In genomic region chr12:57430931-57431566, GRCh38 we compare ENCODE assay signal across 8 cellular contexts. TPM values are rescaled to one million over a fixed set of nuclear protein-coding genes. Genes with fewer than 3 reads are reported as not detected.
DNase-seq lines count a peak whose midpoint lies in the region; ATAC-seq and TF ChIP-seq lines count a peak whose summit lies in the region.

Gene R3HDM2 (minus strand): TSS chr12:57431043. CDS start chr12:57310428, 120,615 bp downstream.

- peak within 1 kb of the TSS; percentile 88 for H2AFZ ChIP-seq in KMS-11 (ENCODE audit: low read depth)

- ATAC-seq in GM21786 (IDR thresholded peaks at IDR 0.05; ENCODE audit: unreplicated experiment) (peak; percentile 95), Panc1 (peak; percentile 98)
- ATAC-seq in activated T-cell treated with anti-CD3 and anti-CD28 coated beads, Interleukin-2, amount 50 U/mL, for 4 hours = peak; percentile 94 to 97

- peaks cover 37% of the 10 kb centered on the region for H3K4me1 Mint-ChIP-seq in activated T-cell treated with anti-CD3 and anti-CD28 coated beads, Interleukin-2, amount 50 U/mL, for 4 hours (ENCODE audit: low read depth)

- CTCF ChIA-PET in Panc1 (lab: Charles Lee) = no interaction called here

- intact Hi-C loops in Panc1 (cut with micrococcal nuclease; ENCODE audit: unreplicated experiment) = no loop called here

- peaks cover 6% of the 10 kb centered on the region; the same call in 1 of the 2 replicates for H3K79me2 ChIP-seq in KMS-11 (ENCODE audit: insufficient read depth, low read depth)

- H3K27me3 Mint-ChIP-seq in activated T-cell treated with anti-CD3 and anti-CD28 coated beads, Interleukin-2, amount 50 U/mL, for 4 hours (ENCODE audit: low read depth) = no peaks in the 10 kb centered on the region

- no peaks in the 10 kb centered on the region for H4K20me1 ChIP-seq in KMS-11 (ENCODE audit: insufficient read depth)

- no peaks in the 10 kb centered on the region for H3K36me3 ChIP-seq in KMS-11 (ENCODE audit: insufficient read depth)
- no peaks in the 10 kb centered on the region for H3K36me3 ChIP-seq in Panc1 (ENCODE audit: control insufficient read depth, insufficient read depth, low read length)
- H3K36me3 ChIP-seq in esophagus (ENCODE audit: control insufficient read depth in 2 of 2, insufficient read depth in 2 of 2, low read length in 1 of 2) = no peaks in the 10 kb centered on the region
- no peaks in the 10 kb centered on the region for H3K36me3 ChIP-seq in mucosa of stomach (ENCODE audit: control insufficient read depth, insufficient read depth, low read length)

- H3K9ac ChIP-seq in KMS-11 (peak within 1 kb of the TSS; percentile 71), mucosa of stomach (ENCODE audit: low read length) (peak within 1 kb of the TSS; percentile 84)

- no peak within 1 kb of the TSS for H3K4me3 ChIP-seq in KMS-11 (IDR thresholded peaks at IDR 0.05; ENCODE audit: insufficient read depth, low read depth, low read length)
- peak within 1 kb of the TSS; percentile 60 to 86 for H3K4me3 ChIP-seq in Panc1 (ENCODE audit: low read depth in 2 of 2, low read length in 2 of 2)
- H3K4me3 ChIP-seq in esophagus (ENCODE audit: low read depth in 1 of 2, low read length in 2 of 2) = peak within 1 kb of the TSS; percentile 55 to 90
- peak within 1 kb of the TSS; percentile 71 for H3K4me3 ChIP-seq in mucosa of stomach (ENCODE audit: low read length)

- peak; percentile 74 for DNase-seq in DMS79 (lab: John Stamatoyannopoulos, UW)
- peak; percentile 39 for DNase-seq in Panc1 (ENCODE audit: low read depth, low spot score)
- DNase-seq in activated T-cell treated with anti-CD3 and anti-CD28 coated beads, Interleukin-2, amount 50 U/mL, for 4 hours = peak; percentile 96
- peak; percentile 98 for DNase-seq in stimulated activated CD8-positive, alpha-beta memory T cell treated with anti-CD3 and anti-CD28 coated beads, Interleukin-4, amount 100 ng/mL, for 48 hours

- H3K27ac ChIP-seq in KMS-11 (peak within 1 kb of the TSS; percentile 64), Panc1 (ENCODE audit: low read length) (peak within 1 kb of the TSS; percentile 98), esophagus (ENCODE audit: low read depth in 2 of 2, low read length in 1 of 2) (peak within 1 kb of the TSS; percentile 94 to 95)

- in situ Hi-C loops in Panc1 (cut with HindIII; ENCODE audit: low pct_unique_long_range_greater_than_20kb, low sequenced_read_pairs) = no loop called here

- 0 out of 2 replicates have a peak, but pooled peaks have one; percentile 1 for TF ChIP-seq CTCF in KMS-11 (conservative IDR thresholded peaks at IDR 0.05; ENCODE audit: low read depth, low read length)
- no peak for TF ChIP-seq CTCF in Panc1 (IDR thresholded peaks at IDR 0.05)

- H3K4me1 ChIP-seq in KMS-11 (ENCODE audit: low read depth, poor library complexity, severe bottlenecking) = peaks cover 14% of the 10 kb centered on the region
- peaks cover 6% of the 10 kb centered on the region for H3K4me1 ChIP-seq in Panc1 (ENCODE audit: control insufficient read depth, insufficient read depth, low read length)
- no peaks in the 10 kb centered on the region for H3K4me1 ChIP-seq in esophagus (ENCODE audit: control insufficient read depth in 2 of 2, insufficient read depth in 2 of 2, low read length in 1 of 2)
- H3K4me1 ChIP-seq in mucosa of stomach (ENCODE audit: control insufficient read depth, insufficient read depth, low read length) = peaks cover 10% of the 10 kb centered on the region

- 1 to 2% methylated on average over 40 to 41 of the region's 41 CpGs for WGBS in esophagus, 2 donors

- H3K9me3 ChIP-seq in Panc1 (ENCODE audit: control insufficient read depth, insufficient read depth, low read depth, low read length) (no peaks in the 10 kb centered on the region), esophagus (ENCODE audit: control insufficient read depth in 2 of 2, insufficient read depth in 1 of 2, low read depth in 1 of 2, low read length in 1 of 2) (no peaks in the 10 kb centered on the region), mucosa of stomach (ENCODE audit: control insufficient read depth, low read length) (no peaks in the 10 kb centered on the region)

- peak within 1 kb of the TSS; percentile 99 for H3K4me3 Mint-ChIP-seq in activated T-cell treated with anti-CD3 and anti-CD28 coated beads, Interleukin-2, amount 50 U/mL, for 4 hours

- H3K36me3 Mint-ChIP-seq in activated T-cell treated with anti-CD3 and anti-CD28 coated beads, Interleukin-2, amount 50 U/mL, for 4 hours (ENCODE audit: insufficient read depth) = no peaks in the 10 kb centered on the region

- BruUV-seq in Panc1 (replicated peaks; lab: Mats Ljungman, UMichigan) = TSS peak; percentile 97

- H3K27me3 ChIP-seq in KMS-11 (ENCODE audit: insufficient read depth, low read depth) (no peaks in the 10 kb centered on the region), Panc1 (ENCODE audit: control insufficient read depth, insufficient read depth, low read length) (no peaks in the 10 kb centered on the region), esophagus (ENCODE audit: control insufficient read depth in 1 of 2, insufficient read depth in 2 of 2, low read length in 2 of 2) (no peaks in the 10 kb centered on the region), mucosa of stomach (ENCODE audit: control insufficient read depth, insufficient read depth, low read length) (no peaks in the 10 kb centered on the region)

- H3K9me3 Mint-ChIP-seq in activated T-cell treated with anti-CD3 and anti-CD28 coated beads, Interleukin-2, amount 50 U/mL, for 4 hours = no peaks in the 10 kb centered on the region

- POLR2A ChIA-PET in Panc1 (lab: Charles Lee) = interaction anchor here (0.6 kb wide), 1 partner anchor 313 kb away, joined by 4 read pairs; the partner anchor contains the start of gene TSPAN31

- H3K4me2 ChIP-seq in KMS-11 = peak within 1 kb of the TSS; percentile 90

RNA-seq across cellular contexts. Expression of gene R3HDM2, which starts in this region (rescaled TPM):
- total RNA-seq in Panc1 (2021; ENCODE audit: unreplicated experiment) = 56.5 TPM
- 54.2 TPM for polyA plus RNA-seq in Panc1 (2012; ENCODE audit: insufficient read length)
- 10 to 100 TPM; 21.9 to 25.2 (median 22.3) TPM for total RNA-seq in activated T-cell treated with anti-CD3 and anti-CD28 coated beads, Interleukin-2, amount 50 U/mL, for 4 hours
- polyA plus RNA-seq in esophagus = 10 to 100 TPM; 10.4 to 12.4 TPM

Comparison
In these comparisons a context has a peak if more than half of its experiments do, and no peak if none do; other contexts are left out.
1. DNase-seq: peak in every context shown above with its lines; median percentile 98 in stimulated activated CD8-positive, alpha-beta memory T cell treated with anti-CD3 and anti-CD28 coated beads, Interleukin-4, amount 100 ng/mL, for 48 hours; 96 in activated T-cell treated with anti-CD3 and anti-CD28 coated beads, Interleukin-2, amount 50 U/mL, for 4 hours; 74 in DMS79; 39 in Panc1.